Comparison of ENCODE assay signal across 12 cellular contexts in genomic region chr9:133406039-133406438, GRCh38. TPM values are rescaled to one million over a fixed set of nuclear protein-coding genes. Genes with fewer than 3 reads are reported as not detected.
DNase-seq lines count a peak whose midpoint lies in the region; ATAC-seq and TF ChIP-seq lines count a peak whose summit lies in the region.
"Had no signal": no experiment of that assay in that cellular context is flagged by ENCODE, and none has a peak within 500 bp of the region (broad histone marks: within the 10 kb centered on the region; RNA-seq: fewer than 3 reads in every experiment).

No MANE protein-coding gene starts in this region.

- CTCF ChIA-PET in activated naive CD4-positive, alpha-beta T cell treated with anti-CD3 and anti-CD28 coated beads for 36 hours (lab: Charles Lee) = interaction anchor here (0.6 to 1.4 kb wide), 5 partner anchors 11 to 82 kb away, joined by 3 to 4 read pairs (median 3); no protein-coding TSS in a partner anchor
- CTCF ChIA-PET in OCI-LY7 (lab: Charles Lee; ENCODE audit: unreplicated experiment) = interaction anchor here (0.6 kb wide), 1 partner anchor 11 kb away, joined by 3 read pairs; no protein-coding TSS in a partner anchor

- BruUV-seq in OCI-LY7 (replicated peaks; lab: Mats Ljungman, UMichigan) = TSS peak; percentile 34

- H3K9me2 ChIP-seq in OCI-LY7 (ENCODE audit: insufficient read depth, low read length) = no peaks in the 10 kb centered on the region

- no peak overlapping the region for H2AFZ ChIP-seq in OCI-LY7 (ENCODE audit: low read length)

- H3K4me1 ChIP-seq in OCI-LY7 (ENCODE audit: insufficient read depth, low read length, poor library complexity, severe bottlenecking) (peaks cover 17% of the 10 kb centered on the region), right cardiac atrium (ENCODE audit: control insufficient read depth, insufficient read depth, low read length) (no peaks in the 10 kb centered on the region), gastrocnemius medialis (peaks cover 16 to 17% of the 10 kb centered on the region in 2 donors)
- H3K4me1 ChIP-seq: Caco-2 had no signal

- H3K9me3 Mint-ChIP-seq in activated naive CD4-positive, alpha-beta T cell treated with anti-CD3 and anti-CD28 coated beads for 36 hours = no peaks in the 10 kb centered on the region
- no peaks in the 10 kb centered on the region for H3K9me3 Mint-ChIP-seq in osteocyte (ENCODE audit: unreplicated experiment)

- no peaks in the 10 kb centered on the region for H3K27me3 ChIP-seq in right cardiac atrium (ENCODE audit: control insufficient read depth, insufficient read depth)
- no peaks in the 10 kb centered on the region for H3K27me3 ChIP-seq in gastrocnemius medialis

- in situ Hi-C loops in gastrocnemius medialis (cut with MboI; ENCODE audit: low sequenced_read_pairs in 4 of 4) = loop anchor here in 1 of 4 donors (5.0 kb wide), 1 partner anchor 76 kb away; no protein-coding TSS in a partner anchor

- no peaks in the 10 kb centered on the region for H3K27me3 Mint-ChIP-seq in activated naive CD4-positive, alpha-beta T cell treated with anti-CD3 and anti-CD28 coated beads for 36 hours (ENCODE audit: low read depth)
- H3K27me3 Mint-ChIP-seq in osteocyte (ENCODE audit: unreplicated experiment) = no peaks in the 10 kb centered on the region

- H3K4me3 ChIP-seq in OCI-LY7 (ENCODE audit: low read depth, low read length, poor library complexity, severe bottlenecking) (no peak overlapping the region), right cardiac atrium (ENCODE audit: low read length) (no peak overlapping the region), gastrocnemius medialis (no peak overlapping the region)
- H3K4me3 ChIP-seq: SK-N-MC had no signal

- no peaks in the 10 kb centered on the region for H4K20me1 ChIP-seq in OCI-LY7 (ENCODE audit: insufficient read depth, low read length)

- H3K36me3 Mint-ChIP-seq in activated naive CD4-positive, alpha-beta T cell treated with anti-CD3 and anti-CD28 coated beads for 36 hours (ENCODE audit: low read depth) = peaks cover 26% of the 10 kb centered on the region
- peaks cover 40% of the 10 kb centered on the region for H3K36me3 Mint-ChIP-seq in osteocyte (ENCODE audit: unreplicated experiment)

- H3K9me3 ChIP-seq in OCI-LY7 (ENCODE audit: low read length) (no peaks in the 10 kb centered on the region), right cardiac atrium (ENCODE audit: control insufficient read depth, low read length) (no peaks in the 10 kb centered on the region), gastrocnemius medialis (no peaks in the 10 kb centered on the region)
- H3K9me3 ChIP-seq: Caco-2 had no signal

- TF ChIP-seq CTCF in OCI-LY7 (conservative IDR thresholded peaks at IDR 0.05; ENCODE audit: low read length) (no peak), gastrocnemius medialis (IDR thresholded peaks at IDR 0.05 in 4 of 5, conservative IDR thresholded peaks at IDR 0.05 in 1 of 5) (no peak), osteocyte (IDR thresholded peaks at IDR 0.05) (no peak)

- intact Hi-C loops in activated naive CD4-positive, alpha-beta T cell treated with anti-CD3 and anti-CD28 coated beads for 36 hours (cut with micrococcal nuclease) = loop anchor here (1.0 kb wide), 1 partner anchor 80 kb away; no protein-coding TSS in a partner anchor
- intact Hi-C loops in OCI-LY7 (cut with micrococcal nuclease; ENCODE audit: unreplicated experiment) = loop anchor here (1.0 kb wide), 1 partner anchor 56 kb away; no protein-coding TSS in a partner anchor
- intact Hi-C loops in right cardiac atrium (cut with DNase I) = loop anchor here in 2 of 4 donors (2.0 to 5.0 kb wide), 2 partner anchors 81 kb away; no protein-coding TSS in a partner anchor
- intact Hi-C loops in gastrocnemius medialis (cut with DNase I; ENCODE audit: low total_unique reads) = loop anchor here (1.0 kb wide), 1 partner anchor 80 kb away; no protein-coding TSS in a partner anchor

- H3K27ac Mint-ChIP-seq in activated naive CD4-positive, alpha-beta T cell treated with anti-CD3 and anti-CD28 coated beads for 36 hours = peak overlapping the region; percentile 30
- no peak overlapping the region for H3K27ac Mint-ChIP-seq in osteocyte (ENCODE audit: unreplicated experiment)

- 64% methylated on average over 10 of the region's 10 CpGs for WGBS in right cardiac atrium

- H3K36me3 ChIP-seq in OCI-LY7 (ENCODE audit: insufficient read depth, low read length) (peaks cover 80% of the 10 kb centered on the region), gastrocnemius medialis (peaks cover 0 to 33% of the 10 kb centered on the region in 2 donors)

- no peak for TF ChIP-seq POLR2A in gastrocnemius medialis (IDR thresholded peaks at IDR 0.05)

- H3K27ac ChIP-seq in OCI-LY7 (ENCODE audit: low read depth, low read length, poor library complexity, severe bottlenecking) = peak overlapping the region; percentile 8
- H3K27ac ChIP-seq in right cardiac atrium (ENCODE audit: low read length) = no peak overlapping the region
- peak overlapping the region; percentile 51 to 79 (median 70) for H3K27ac ChIP-seq in gastrocnemius medialis
- H3K27ac ChIP-seq: 22Rv1, C4-2B, SK-N-MC had no signal

- H3K4me3 Mint-ChIP-seq in activated naive CD4-positive, alpha-beta T cell treated with anti-CD3 and anti-CD28 coated beads for 36 hours = no peak overlapping the region
- no peak overlapping the region for H3K4me3 Mint-ChIP-seq in osteocyte (ENCODE audit: unreplicated experiment)

- no peaks in the 10 kb centered on the region for H3K79me2 ChIP-seq in OCI-LY7 (ENCODE audit: insufficient read depth, low read depth, low read length)

- H3K4me2 ChIP-seq in OCI-LY7 (ENCODE audit: low read length) = no peak overlapping the region

- ATAC-seq in right cardiac atrium = peak; percentile 4 to 5
- peak; percentile 87 to 92 for ATAC-seq in gastrocnemius medialis
- ATAC-seq in HG03457 (IDR thresholded peaks at IDR 0.05; ENCODE audit: unreplicated experiment) = no peak

- DNase-seq in activated naive CD4-positive, alpha-beta T cell treated with anti-CD3 and anti-CD28 coated beads for 36 hours = no peak
- DNase-seq in activated naive CD4-positive, alpha-beta T cell treated with anti-CD3 and anti-CD28 coated beads, Interleukin-2, amount 50 U/mL, for 16 hours = no peak
- no peak for DNase-seq in OCI-LY7 (ENCODE audit: low spot score)
- DNase-seq in right cardiac atrium = peak in 2 of 3 donors; percentile 40 to 65
- peak; percentile 70 to 81 for DNase-seq in gastrocnemius medialis
- no peak for DNase-seq in osteocyte (ENCODE audit: extremely low spot score, unreplicated experiment)
- DNase-seq in SHP77 (lab: John Stamatoyannopoulos, UW) = no peak

- peaks cover 10% of the 10 kb centered on the region for H3K4me1 Mint-ChIP-seq in activated naive CD4-positive, alpha-beta T cell treated with anti-CD3 and anti-CD28 coated beads for 36 hours (ENCODE audit: low read depth)
- H3K4me1 Mint-ChIP-seq in osteocyte (ENCODE audit: unreplicated experiment) = peaks cover 2% of the 10 kb centered on the region

- POLR2A ChIA-PET in OCI-LY7 (lab: Charles Lee) = no interaction called here

RNA-seq across cellular contexts. Expression of gene REXO4, which starts 11.8 kb away (rescaled TPM):
- 10 to 100 TPM; 22.5 to 27.0 TPM for total RNA-seq in activated naive CD4-positive, alpha-beta T cell treated with anti-CD3 and anti-CD28 coated beads for 36 hours
- 33.6 and 35.7 TPM in 2 replicates for total RNA-seq in OCI-LY7 (2014; rRNA removed; shearing (Covaris generic))
- total RNA-seq in OCI-LY7 (2022) (40.6 and 45.5 TPM in 2 replicates), right cardiac atrium (10 to 100 TPM; 11.9 to 16.3 (median 15.0) TPM), gastrocnemius medialis (10 to 100 TPM; 26.1 to 42.5 (median 34.6) TPM), osteocyte (22.2 and 22.8 TPM in 2 replicates)
- polyA plus RNA-seq in right cardiac atrium = 10.5 TPM

RNA-seq across cellular contexts. Expression of gene ADAMTS13, which starts 16.1 kb away (rescaled TPM):
- 1 to 10 TPM; 3.0 to 3.2 TPM for total RNA-seq in activated naive CD4-positive, alpha-beta T cell treated with anti-CD3 and anti-CD28 coated beads for 36 hours
- 6.2 and 6.6 TPM in 2 replicates for total RNA-seq in OCI-LY7 (2014; rRNA removed; shearing (Covaris generic))
- total RNA-seq in OCI-LY7 (2022) (18.1 and 18.5 TPM in 2 replicates), right cardiac atrium (1 to 10 TPM; 2.1 to 4.1 (median 3.5) TPM), gastrocnemius medialis (1 to 10 TPM; 1.0 to 2.2 (median 1.4) TPM), osteocyte (7.4 and 8.8 TPM in 2 replicates)
- polyA plus RNA-seq in right cardiac atrium = 4.6 TPM

RNA-seq across cellular contexts. Expression of gene STKLD1, which starts 29.9 kb away (rescaled TPM):
- under 1 TPM; 0.35 to 0.41 TPM for total RNA-seq in activated naive CD4-positive, alpha-beta T cell treated with anti-CD3 and anti-CD28 coated beads for 36 hours
- total RNA-seq in OCI-LY7 (2014; rRNA removed; shearing (Covaris generic)) = 0.05 and 1.7 TPM in 2 replicates
- total RNA-seq in OCI-LY7 (2022) (0.81 and 1.4 TPM in 2 replicates), right cardiac atrium (1 to 10 TPM in 1 of 4 donors, under 1 TPM in 2, not detected in 1; 0.31 to 1.0 (median 0.37) TPM), gastrocnemius medialis (1 to 10 TPM in 2 of 4 donors, under 1 TPM in 1, not detected in 1; 0.35 to 1.4 (median 1.1) TPM), osteocyte (3.5 and 5.1 TPM in 2 replicates)
- polyA plus RNA-seq in right cardiac atrium = 1.3 TPM

RNA-seq across cellular contexts. Expression of gene SURF4, which starts 30.2 kb away (rescaled TPM):
- total RNA-seq in activated naive CD4-positive, alpha-beta T cell treated with anti-CD3 and anti-CD28 coated beads for 36 hours = 100 to 1,000 TPM; 299 to 302 TPM
- 75.5 and 76.0 TPM in 2 replicates for total RNA-seq in OCI-LY7 (2014; rRNA removed; shearing (Covaris generic))
- total RNA-seq in OCI-LY7 (2022) = 87.5 and 92.3 TPM in 2 replicates
- total RNA-seq in right cardiac atrium = 100 to 1,000 TPM in 1 of 4 donors, 10 to 100 TPM in 3; 70.2 to 129 (median 91.5) TPM
- polyA plus RNA-seq in right cardiac atrium = 67.2 TPM
- 10 to 100 TPM; 62.9 to 98.4 (median 73.4) TPM for total RNA-seq in gastrocnemius medialis
- 190 and 201 TPM in 2 replicates for total RNA-seq in osteocyte

RNA-seq across cellular contexts. Expression of gene SURF2, which starts 49.7 kb away (rescaled TPM):
- total RNA-seq in activated naive CD4-positive, alpha-beta T cell treated with anti-CD3 and anti-CD28 coated beads for 36 hours = 10 to 100 TPM; 15.0 to 16.2 TPM
- 19.0 and 32.5 TPM in 2 replicates for total RNA-seq in OCI-LY7 (2014; rRNA removed; shearing (Covaris generic))
- 13.2 and 19.7 TPM in 2 replicates for total RNA-seq in OCI-LY7 (2022)
- total RNA-seq in right cardiac atrium = 10 to 100 TPM; 11.3 to 13.3 (median 12.5) TPM
- polyA plus RNA-seq in right cardiac atrium = 23.4 TPM
- total RNA-seq in gastrocnemius medialis = 10 to 100 TPM; 14.3 to 26.4 (median 24.8) TPM
- 15.4 and 16.3 TPM in 2 replicates for total RNA-seq in osteocyte

Comparison
In these comparisons a context has a peak if more than half of its experiments do, and no peak if none do; other contexts are left out.
1. DNase-seq: peak in right cardiac atrium (2 of 3) and gastrocnemius medialis (2 of 2); none in activated naive CD4-positive, alpha-beta T cell treated with anti-CD3 and anti-CD28 coated beads for 36 hours (single experiment), activated naive CD4-positive, alpha-beta T cell treated with anti-CD3 and anti-CD28 coated beads, Interleukin-2, amount 50 U/mL, for 16 hours (single experiment), OCI-LY7 (single experiment), osteocyte (single experiment) and SHP77 (0 of 2).